31 cellular contexts compared by ENCODE assay signal in the genomic region with DNA sequence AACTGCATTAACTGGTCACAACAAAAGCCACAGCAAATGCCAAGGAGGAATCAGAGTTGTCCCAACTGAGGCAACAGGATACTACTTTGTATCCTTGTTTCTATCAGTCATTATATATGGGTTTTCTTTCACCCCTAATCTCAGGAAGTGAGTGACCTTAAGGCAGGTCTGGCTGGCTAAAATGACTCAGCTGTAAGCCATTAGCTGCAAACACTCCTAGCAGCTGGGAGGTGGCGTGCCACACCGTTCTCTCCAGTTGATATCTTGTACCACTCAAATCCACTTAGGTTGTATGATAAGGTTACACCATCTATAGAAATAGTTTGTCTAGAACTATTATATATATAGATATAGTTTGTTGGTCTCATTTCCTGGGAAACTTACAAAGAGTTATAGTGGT.
"Had no signal": no experiment of that assay in that cellular context is flagged by ENCODE, and none has a peak within 500 bp of the region (broad histone marks: within the 10 kb centered on the region; RNA-seq: fewer than 3 reads in every experiment).

No MANE protein-coding gene starts in this region.

- ATAC-seq: activated CD8-positive, alpha-beta memory T cell treated with anti-CD3 and anti-CD28 coated beads, Interleukin-2, amount 10 ng/mL, durations not matched to agents 7 days and 5 days; activated CD8-positive, alpha-beta T cell treated with anti-CD3 and anti-CD28 coated beads for 36 hours; effector memory CD8-positive, alpha-beta T cell; naive thymus-derived CD8-positive, alpha-beta T cell; right cardiac atrium; T-helper 17 cell had no signal

- H3K4me3 Mint-ChIP-seq: activated CD4-positive, alpha-beta T cell treated with anti-CD3 and anti-CD28 coated beads, Interleukin-2, amount 10 ng/mL, durations not matched to agents 7 days and 5 days; activated CD8-positive, alpha-beta memory T cell treated with anti-CD3 and anti-CD28 coated beads, Interleukin-2, amount 10 ng/mL, durations not matched to agents 7 days and 5 days; activated CD8-positive, alpha-beta T cell treated with anti-CD3 and anti-CD28 coated beads for 36 hours; activated naive CD4-positive, alpha-beta T cell treated with anti-CD3 and anti-CD28 coated beads, Interleukin-2, amount 50 U/mL, for 24 hours; central memory CD8-positive, alpha-beta T cell; effector memory CD8-positive, alpha-beta T cell; immature natural killer cell; mesothelial cell of epicardium; naive thymus-derived CD8-positive, alpha-beta T cell; stimulated activated naive CD8-positive, alpha-beta T cell treated with anti-CD3 and anti-CD28 coated beads, Interleukin-15, Interleukin-2, amounts not matched to agents 100 ng/mL and 50 ng/mL, for 24 hours; T-helper 17 cell had no signal

- H3K36me3 Mint-ChIP-seq: activated CD8-positive, alpha-beta memory T cell treated with anti-CD3 and anti-CD28 coated beads, Interleukin-2, amount 10 ng/mL, durations not matched to agents 7 days and 5 days; activated naive CD4-positive, alpha-beta T cell treated with anti-CD3 and anti-CD28 coated beads, Interleukin-2, amount 50 U/mL, for 24 hours; brain; immature natural killer cell; mesothelial cell of epicardium; naive thymus-derived CD8-positive, alpha-beta T cell had no signal

- H3K9me3 Mint-ChIP-seq: activated CD4-positive, alpha-beta T cell treated with anti-CD3 and anti-CD28 coated beads, Interleukin-2, amount 10 ng/mL, durations not matched to agents 7 days and 5 days; activated CD8-positive, alpha-beta T cell treated with anti-CD3 and anti-CD28 coated beads for 36 hours; activated naive CD4-positive, alpha-beta T cell treated with anti-CD3 and anti-CD28 coated beads, Interleukin-2, amount 50 U/mL, for 24 hours; brain; mesothelial cell of epicardium; stimulated activated naive CD8-positive, alpha-beta T cell treated with anti-CD3 and anti-CD28 coated beads, Interleukin-15, Interleukin-2, amounts not matched to agents 100 ng/mL and 50 ng/mL, for 24 hours had no signal

- DNase-seq: activated CD4-positive, alpha-beta T cell treated with anti-CD3 and anti-CD28 coated beads, Interleukin-2, amount 10 ng/mL, durations not matched to agents 7 days and 5 days; activated CD4-positive, CD25-positive, alpha-beta regulatory T cell treated with anti-CD3 and anti-CD28 coated beads, Interleukin-2, amount 50 U/mL, for 72 hours; activated CD8-positive, alpha-beta memory T cell treated with anti-CD3 and anti-CD28 coated beads, Interleukin-2, amount 10 ng/mL, durations not matched to agents 7 days and 5 days; activated CD8-positive, alpha-beta T cell treated with anti-CD3 and anti-CD28 coated beads for 36 hours; activated effector memory CD4-positive, alpha-beta T cell treated with anti-CD3 and anti-CD28 coated beads, Interleukin-2, amount 50 U/mL, for 16 hours; activated T-cell treated with anti-CD3 and anti-CD28 coated beads for 4 hours; aorta; colonic mucosa; dorsolateral prefrontal cortex; effector memory CD8-positive, alpha-beta T cell; glutamatergic neuron; immature natural killer cell; kidney glomerular epithelial cell; left ventricle myocardium inferior; mammary epithelial cell; naive thymus-derived CD8-positive, alpha-beta T cell; right cardiac atrium; stimulated activated CD4-positive, alpha-beta T cell treated with anti-CD3 and anti-CD28 coated beads, Interleukin-12 subunit alpha, Interleukin-12 subunit beta, amount 100 ng/mL, for 4 hours; stimulated activated CD4-positive, alpha-beta T cell treated with anti-CD3 and anti-CD28 coated beads, Interleukin-4, amount 100 ng/mL, for 4 hours; substantia nigra; T-helper 17 cell; tibial artery; WERI-Rb-1 had no signal

- H3K4me1 Mint-ChIP-seq: activated CD4-positive, alpha-beta T cell treated with anti-CD3 and anti-CD28 coated beads, Interleukin-2, amount 10 ng/mL, durations not matched to agents 7 days and 5 days; activated CD8-positive, alpha-beta memory T cell treated with anti-CD3 and anti-CD28 coated beads, Interleukin-2, amount 10 ng/mL, durations not matched to agents 7 days and 5 days; activated naive CD4-positive, alpha-beta T cell treated with anti-CD3 and anti-CD28 coated beads, Interleukin-2, amount 50 U/mL, for 24 hours; central memory CD8-positive, alpha-beta T cell; immature natural killer cell; mesothelial cell of epicardium; naive thymus-derived CD8-positive, alpha-beta T cell; T-helper 17 cell had no signal

- H3K27ac Mint-ChIP-seq: activated CD4-positive, alpha-beta T cell treated with anti-CD3 and anti-CD28 coated beads, Interleukin-2, amount 10 ng/mL, durations not matched to agents 7 days and 5 days; activated CD8-positive, alpha-beta memory T cell treated with anti-CD3 and anti-CD28 coated beads, Interleukin-2, amount 10 ng/mL, durations not matched to agents 7 days and 5 days; activated CD8-positive, alpha-beta T cell treated with anti-CD3 and anti-CD28 coated beads for 36 hours; activated naive CD4-positive, alpha-beta T cell treated with anti-CD3 and anti-CD28 coated beads, Interleukin-2, amount 50 U/mL, for 24 hours; brain; effector memory CD8-positive, alpha-beta T cell; immature natural killer cell; mesothelial cell of epicardium; progenitor cell of endocrine pancreas; stimulated activated naive CD8-positive, alpha-beta T cell treated with anti-CD3 and anti-CD28 coated beads, Interleukin-15, Interleukin-2, amounts not matched to agents 100 ng/mL and 50 ng/mL, for 24 hours; T-helper 17 cell had no signal

- H3K4me3 ChIP-seq: colonic mucosa, dorsolateral prefrontal cortex, esophagus muscularis mucosa, hepatocyte, left ventricle myocardium inferior, tibial artery had no signal

- H3K27me3 Mint-ChIP-seq: activated CD4-positive, alpha-beta T cell treated with anti-CD3 and anti-CD28 coated beads, Interleukin-2, amount 10 ng/mL, durations not matched to agents 7 days and 5 days; activated CD8-positive, alpha-beta memory T cell treated with anti-CD3 and anti-CD28 coated beads, Interleukin-2, amount 10 ng/mL, durations not matched to agents 7 days and 5 days; activated CD8-positive, alpha-beta T cell treated with anti-CD3 and anti-CD28 coated beads for 36 hours; activated naive CD4-positive, alpha-beta T cell treated with anti-CD3 and anti-CD28 coated beads, Interleukin-2, amount 50 U/mL, for 24 hours; brain; central memory CD8-positive, alpha-beta T cell; effector memory CD8-positive, alpha-beta T cell; naive thymus-derived CD8-positive, alpha-beta T cell; progenitor cell of endocrine pancreas; stimulated activated naive CD8-positive, alpha-beta T cell treated with anti-CD3 and anti-CD28 coated beads, Interleukin-15, Interleukin-2, amounts not matched to agents 100 ng/mL and 50 ng/mL, for 24 hours; T-helper 17 cell had no signal
